ENCODE assay signal across 26 cellular contexts in genomic region chr1:151803164-151803563, GRCh38. TPM values are rescaled to one million over a fixed set of nuclear protein-coding genes. Genes with fewer than 3 reads are reported as not detected.
"Had no signal": no experiment of that assay in that cellular context is flagged by ENCODE, and none has a peak within 500 bp of the region (broad histone marks: within the 10 kb centered on the region; RNA-seq: fewer than 3 reads in every experiment).

No MANE protein-coding gene starts in this region.

- H3K36me3 ChIP-seq: cardiac muscle cell, left lung, upper lobe of right lung had no signal

- H3K27me3 ChIP-seq: body of pancreas had no signal

- H3K4me3 ChIP-seq: body of pancreas, cardiac muscle cell, left lung, lung, upper lobe of right lung had no signal

- H3K27ac ChIP-seq: body of pancreas, cardiac muscle cell, left lung, upper lobe of right lung had no signal

- DNase-seq: activated B cell treated with CpG ODN at 0.5 μM for 24 hours; activated CD4-positive, alpha-beta T cell treated with anti-CD3 and anti-CD28 coated beads for 4 hours; activated CD4-positive, alpha-beta T cell treated with anti-CD3 and anti-CD28 coated beads, Interleukin-2, amount 50 U/mL, for 48 hours; activated effector memory CD4-positive, alpha-beta T cell treated with Interleukin-2 at 50 U/mL for 16 hours; activated naive CD4-positive, alpha-beta T cell treated with anti-CD3 and anti-CD28 coated beads, Interleukin-2, amount 10 ng/mL, durations not matched to agents 7 days and 5 days; activated naive CD8-positive, alpha-beta T cell treated with anti-CD3 and anti-CD28 coated beads, Interleukin-2, amount 50 U/mL, for 24 hours; activated T-cell treated with anti-CD3 and anti-CD28 coated beads, Interleukin-2, amount 50 U/mL, for 48 hours; anterior cingulate cortex; body of pancreas; foreskin melanocyte; hippocampal formation; kidney glomerular epithelial cell; left lung; naive thymus-derived CD4-positive, alpha-beta T cell; retina; stimulated activated CD4-positive, alpha-beta T cell treated with anti-CD3 and anti-CD28 coated beads, Interleukin-4, amount 100 ng/mL, for 24 hours; stimulated activated naive CD8-positive, alpha-beta T cell treated with anti-CD3 and anti-CD28 coated beads, Interleukin-15, Interleukin-2, amounts not matched to agents 100 U/mL and 50 U/mL, for 24 hours; T1000; upper lobe of right lung had no signal

- H3K4me1 ChIP-seq: body of pancreas, left lung, upper lobe of right lung had no signal

- ATAC-seq: activated naive CD8-positive, alpha-beta T cell treated with anti-CD3 and anti-CD28 coated beads, Interleukin-2, amount 50 U/mL, for 24 hours; body of pancreas; left lung; naive thymus-derived CD4-positive, alpha-beta T cell; stimulated activated naive CD8-positive, alpha-beta T cell treated with anti-CD3 and anti-CD28 coated beads, Interleukin-15, Interleukin-2, amounts not matched to agents 100 U/mL and 50 U/mL, for 24 hours; upper lobe of right lung had no signal

- H3K9me3 ChIP-seq: body of pancreas, left lung, upper lobe of right lung had no signal

RNA-seq across cellular contexts. Expression of gene LINGO4, which starts 2.1 kb away (rescaled TPM):
- total RNA-seq: activated B cell treated with CpG ODN at 0.5 μM for 24 hours, cardiac muscle cell, cerebellum, neural crest cell, osteoblast, progenitor cell of endocrine pancreas, subcutaneous adipose tissue had no signal
- polyA plus RNA-seq: cardiac muscle cell; naive thymus-derived CD4-positive, alpha-beta T cell had no signal

RNA-seq across cellular contexts. Expression of gene RORC, which starts 28.4 kb away (rescaled TPM):
- total RNA-seq: cardiac muscle cell, osteoblast, progenitor cell of endocrine pancreas had no signal
- polyA plus RNA-seq: cardiac muscle cell had no signal

RNA-seq across cellular contexts. Expression of gene C2CD4D, which starts 36.5 kb away (rescaled TPM):
- total RNA-seq: activated B cell treated with CpG ODN at 0.5 μM for 24 hours, cardiac muscle cell, cerebellum, osteoblast had no signal
